Comparison of ENCODE assay signal across 1 cellular context in the genomic region with DNA sequence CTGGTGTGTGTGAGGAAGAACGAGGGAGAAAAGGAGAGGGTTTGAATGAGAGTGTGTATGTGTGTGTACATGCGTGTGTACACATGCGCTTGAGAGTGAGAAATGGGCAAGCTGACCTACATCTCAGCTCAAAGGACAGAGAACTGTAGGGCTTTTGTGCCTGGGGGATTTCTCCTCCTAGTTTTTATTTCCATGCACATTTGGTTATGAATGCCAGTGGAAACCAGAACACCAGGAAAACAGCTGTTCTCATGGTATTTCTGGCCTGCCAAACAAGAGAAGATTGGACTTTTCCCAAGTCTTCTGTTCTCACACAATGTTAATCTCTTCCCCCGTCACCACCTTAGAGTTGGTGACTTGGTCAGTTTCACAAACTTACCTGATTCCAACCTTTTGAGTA.
TF ChIP-seq lines count a peak whose summit lies in the region.

No MANE protein-coding gene starts in this region.

TF ChIP-seq in GM23338, 12 proteins besides CTCF, POLR2A, EP300 and RAD21 (continued from another document):
- TF ChIP-seq, protein P1, sequence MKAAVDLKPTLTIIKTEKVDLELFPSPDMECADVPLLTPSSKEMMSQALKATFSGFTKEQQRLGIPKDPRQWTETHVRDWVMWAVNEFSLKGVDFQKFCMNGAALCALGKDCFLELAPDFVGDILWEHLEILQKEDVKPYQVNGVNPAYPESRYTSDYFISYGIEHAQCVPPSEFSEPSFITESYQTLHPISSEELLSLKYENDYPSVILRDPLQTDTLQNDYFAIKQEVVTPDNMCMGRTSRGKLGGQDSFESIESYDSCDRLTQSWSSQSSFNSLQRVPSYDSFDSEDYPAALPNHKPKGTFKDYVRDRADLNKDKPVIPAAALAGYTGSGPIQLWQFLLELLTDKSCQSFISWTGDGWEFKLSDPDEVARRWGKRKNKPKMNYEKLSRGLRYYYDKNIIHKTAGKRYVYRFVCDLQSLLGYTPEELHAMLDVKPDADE (IDR thresholded peaks at IDR 0.05) = no peak
